ENCODE assay signal across 26 cellular contexts in the genomic region with DNA sequence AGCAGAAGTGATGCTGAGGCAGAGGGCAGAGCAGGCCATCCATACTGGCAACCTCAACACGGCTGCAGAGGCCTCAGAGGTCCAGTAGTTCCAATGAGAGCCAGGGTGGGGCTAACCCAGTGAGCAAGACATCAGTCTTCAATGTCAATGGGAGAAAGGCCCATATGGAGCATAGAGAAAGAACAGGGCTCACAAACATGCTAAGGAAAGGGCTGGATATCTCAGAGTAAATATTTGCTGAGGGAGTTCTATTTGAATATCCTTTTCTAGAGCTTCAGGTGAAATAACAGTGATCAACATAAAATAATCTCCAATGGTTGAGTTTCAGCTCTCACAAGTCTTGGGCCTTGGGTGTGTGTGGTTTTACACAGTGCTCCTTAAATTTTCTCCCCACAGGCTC.
"Had no signal": no experiment of that assay in that cellular context is flagged by ENCODE, and none has a peak within 500 bp of the region (broad histone marks: within the 10 kb centered on the region; RNA-seq: fewer than 3 reads in every experiment).

No MANE protein-coding gene starts in this region.

- ATAC-seq: natural killer cell; right lobe of liver; stimulated activated memory B cell treated with anti-CD40 and anti-IgM and Interleukin-4, amounts not matched to agents 10 μg/mL and 1 μg/mL and 100 μg/mL, for 72 hours; stimulated activated naive CD8-positive, alpha-beta T cell treated with anti-CD3 and anti-CD28 coated beads, Interleukin-15, amount 100 ng/mL, for 72 hours had no signal

- FAIRE-seq: islet of Langerhans, kidney had no signal

- H3K36me3 ChIP-seq: left ventricle myocardium inferior, neural progenitor cell, neutrophil, right atrium auricular region, right lobe of liver, tibial nerve, vagina had no signal

- H3K4me3 Mint-ChIP-seq: immature natural killer cell; natural killer cell; nephron progenitor cell; neural progenitor cell; stimulated activated memory B cell treated with anti-CD40 and anti-IgM and Interleukin-4, amounts not matched to agents 10 μg/mL and 1 μg/mL and 100 μg/mL, for 72 hours; stimulated activated naive CD8-positive, alpha-beta T cell treated with anti-CD3 and anti-CD28 coated beads, Interleukin-15, amount 100 ng/mL, for 72 hours; type B pancreatic cell had no signal

- H3K4me1 Mint-ChIP-seq: immature natural killer cell; natural killer cell; nephron progenitor cell; neural progenitor cell; stimulated activated memory B cell treated with anti-CD40 and anti-IgM and Interleukin-4, amounts not matched to agents 10 μg/mL and 1 μg/mL and 100 μg/mL, for 72 hours; stimulated activated naive CD8-positive, alpha-beta T cell treated with anti-CD3 and anti-CD28 coated beads, Interleukin-15, amount 100 ng/mL, for 72 hours had no signal

- H3K4me1 ChIP-seq: left ventricle myocardium inferior, neural progenitor cell, right atrium auricular region, right lobe of liver, tibial nerve, vagina had no signal

- H3K27me3 Mint-ChIP-seq: stimulated activated naive CD8-positive, alpha-beta T cell treated with anti-CD3 and anti-CD28 coated beads, Interleukin-15, amount 100 ng/mL, for 72 hours; type B pancreatic cell had no signal

- H3K9me3 ChIP-seq: left ventricle myocardium inferior, neutrophil, right atrium auricular region, right lobe of liver, tibial nerve, vagina had no signal

- H3K4me3 ChIP-seq: left ventricle myocardium inferior, lung, neural progenitor cell, right atrium auricular region, right lobe of liver, smooth muscle cell, tibial nerve, vagina had no signal

- H3K4me2 ChIP-seq: neural progenitor cell, smooth muscle cell had no signal

- DNase-seq: hypothalamus; immature natural killer cell; kidney; left ventricle myocardium inferior; natural killer cell; nephron progenitor cell; occipital lobe; right lobe of liver; stimulated activated CD4-positive, alpha-beta T cell treated with anti-CD3 and anti-CD28 coated beads, Interleukin-1b, Interleukin-23, amount 100 ng/mL, for 48 hours; stimulated activated CD4-positive, alpha-beta T cell treated with anti-CD3 and anti-CD28 coated beads, Interleukin-2, amount 100 ng/mL, for 48 hours; stimulated activated CD4-positive, alpha-beta T cell treated with anti-CD3 and anti-CD28 coated beads, Interleukin-4, amount 100 ng/mL, for 4 hours; stimulated activated CD8-positive, alpha-beta memory T cell treated with anti-CD3 and anti-CD28 coated beads, Interleukin-4, amount 100 ng/mL, for 48 hours; stimulated activated naive CD4-positive, alpha-beta T cell treated with Interleukin-2 at 50 U/mL for 16 hours; stimulated activated naive CD8-positive, alpha-beta T cell treated with anti-CD3 and anti-CD28 coated beads, Interleukin-15, amount 100 ng/mL, for 72 hours; substantia nigra had no signal

- H3K27me3 ChIP-seq: neural progenitor cell, neutrophil, right atrium auricular region, right lobe of liver, tibial nerve, vagina had no signal

- H3K9ac ChIP-seq: neural progenitor cell had no signal

- H3K36me3 Mint-ChIP-seq: immature natural killer cell; natural killer cell; neural progenitor cell; stimulated activated memory B cell treated with anti-CD40 and anti-IgM and Interleukin-4, amounts not matched to agents 10 μg/mL and 1 μg/mL and 100 μg/mL, for 72 hours; type B pancreatic cell had no signal

- H3K27ac ChIP-seq: left ventricle myocardium inferior, neural progenitor cell, neutrophil, right atrium auricular region, right lobe of liver, tibial nerve, vagina had no signal

- H3K9me3 Mint-ChIP-seq: natural killer cell; neural progenitor cell; stimulated activated memory B cell treated with anti-CD40 and anti-IgM and Interleukin-4, amounts not matched to agents 10 μg/mL and 1 μg/mL and 100 μg/mL, for 72 hours; stimulated activated naive CD8-positive, alpha-beta T cell treated with anti-CD3 and anti-CD28 coated beads, Interleukin-15, amount 100 ng/mL, for 72 hours; type B pancreatic cell had no signal

- H3K27ac Mint-ChIP-seq: immature natural killer cell; natural killer cell; nephron progenitor cell; neural progenitor cell; progenitor cell of endocrine pancreas; stimulated activated memory B cell treated with anti-CD40 and anti-IgM and Interleukin-4, amounts not matched to agents 10 μg/mL and 1 μg/mL and 100 μg/mL, for 72 hours; stimulated activated naive CD8-positive, alpha-beta T cell treated with anti-CD3 and anti-CD28 coated beads, Interleukin-15, amount 100 ng/mL, for 72 hours; type B pancreatic cell had no signal
